In the genomic region with DNA sequence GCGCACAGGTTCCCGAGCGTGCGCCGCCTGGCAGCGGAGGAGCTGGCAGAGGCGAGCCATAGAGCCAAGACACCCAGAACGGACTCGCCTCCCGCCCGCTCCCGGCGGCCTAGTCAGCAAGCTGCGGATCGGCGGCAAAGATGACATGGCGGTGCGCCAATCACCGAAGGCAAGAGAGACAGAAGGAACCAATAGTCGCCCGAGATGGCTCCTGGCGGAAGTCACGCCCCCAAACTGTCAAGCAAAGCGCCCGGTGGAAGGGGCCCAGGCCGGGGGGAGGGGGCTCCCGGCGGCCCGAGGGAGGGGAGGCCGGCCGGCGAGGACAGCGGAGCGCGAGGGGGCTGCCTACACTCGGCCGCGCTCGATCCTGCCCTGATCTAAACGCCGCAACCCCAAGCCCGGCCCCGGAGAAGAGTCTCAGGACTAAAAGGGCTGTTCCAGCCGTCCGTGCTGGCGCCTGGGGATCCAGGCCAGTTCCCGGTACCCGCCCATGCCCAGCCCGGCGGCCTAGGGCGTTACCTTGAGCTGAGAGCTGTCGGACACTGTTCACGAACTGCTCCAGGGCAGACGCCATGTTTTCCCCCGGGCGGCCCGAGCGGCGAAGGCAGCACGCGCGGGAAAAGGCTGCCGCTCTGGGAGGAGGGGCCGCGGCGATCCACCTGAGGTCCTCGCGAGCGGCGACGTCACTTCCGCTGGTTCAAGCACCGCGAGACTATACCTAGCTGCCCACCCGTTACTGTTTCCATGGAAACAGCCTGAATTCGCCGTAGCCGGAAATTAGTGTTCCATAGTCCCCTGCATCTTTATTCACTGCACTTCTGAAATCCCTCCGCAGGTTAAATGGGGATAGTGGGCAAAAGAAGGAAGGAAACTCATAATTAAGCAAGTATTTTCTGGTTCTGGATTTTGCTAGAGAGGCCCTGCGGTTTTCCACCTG, we compare ENCODE assay signal across 8 cellular contexts. TPM values are rescaled to one million over a fixed set of nuclear protein-coding genes. Genes with fewer than 3 reads are reported as not detected.
DNase-seq lines count a peak whose midpoint lies in the region; ATAC-seq, FAIRE-seq and TF ChIP-seq lines count a peak whose summit lies in the region.

A gene (minus strand): TSS at position 634 of the 937 bp plus-strand sequence. CDS start 60 bp downstream, at position 574.

- ATAC-seq in GM18498 (IDR thresholded peaks at IDR 0.05; ENCODE audit: unreplicated experiment) (peak; percentile 89), HG02938 (IDR thresholded peaks at IDR 0.05; ENCODE audit: unreplicated experiment) (peak; percentile 82), left ventricle myocardium superior (peak; percentile 97), psoas muscle (peak; percentile 94 to 97 (median 96))

- peak; percentile 77 for FAIRE-seq in urothelium cell line (lab: Jason Lieb, UNC)

- no peak for TF ChIP-seq CTCF in psoas muscle (IDR thresholded peaks at IDR 0.05)

- DNase-seq in NCI-H187 (lab: John Stamatoyannopoulos, UW) = peak; percentile 63 to 81
- peak; percentile 92 to 99 (median 93) for DNase-seq in T-helper 2 cell
- DNase-seq in left ventricle myocardium superior = peak; percentile 99
- peak; percentile 99 for DNase-seq in psoas muscle
- DNase-seq in urothelium cell line (ENCODE audit: low spot score) = peak; percentile 98

- peaks cover 38% of the 10 kb centered on the region for H3K4me1 ChIP-seq in psoas muscle

- peak within 1 kb of the TSS; percentile 95 for H3K27ac ChIP-seq in angular gyrus (ENCODE audit: low read depth, low read length)
- H3K27ac ChIP-seq in psoas muscle = peak within 1 kb of the TSS; percentile 100

- intact Hi-C loops in left ventricle myocardium superior (cut with micrococcal nuclease) (no loop called here), psoas muscle (cut with DNase I) (no loop called here)

- H3K9me3 ChIP-seq in psoas muscle = no peaks in the 10 kb centered on the region

- peaks cover 0 to 7% of the 10 kb centered on the region in 2 donors for H3K36me3 ChIP-seq in psoas muscle (ENCODE audit: insufficient read depth in 1 of 2, low read depth in 1 of 2)

- no peaks in the 10 kb centered on the region for H3K27me3 ChIP-seq in psoas muscle (ENCODE audit: insufficient read depth in 3 of 3, low read length in 2 of 3)

- H3K4me3 ChIP-seq in psoas muscle = peak within 1 kb of the TSS; percentile 93

- 0 to 1% (median 1%) methylated on average over 64 to 80 of the region's 80 CpGs for WGBS in psoas muscle, 3 donors

RNA-seq across cellular contexts. Expression of the gene that starts here (rescaled TPM):
- total RNA-seq in left ventricle myocardium superior (89.4 TPM), psoas muscle (100 to 1,000 TPM in 3 of 4 donors, 10 to 100 TPM in 1; 99.8 to 154 (median 131) TPM)
- 100 to 1,000 TPM; 111 to 164 (median 140) TPM for polyA plus RNA-seq in psoas muscle

Comparison
In these comparisons a context has a peak if more than half of its experiments do, and no peak if none do; other contexts are left out.
1. Peak in every context shown above with its lines: DNase-seq, ATAC-seq, H3K4me3 ChIP-seq and H3K27ac ChIP-seq.